In genomic region chr3:181561605-181562031, GRCh38 we compare ENCODE assay signal across 13 cellular contexts.
"Had no signal": no experiment of that assay in that cellular context is flagged by ENCODE, and none has a peak within 500 bp of the region (broad histone marks: within the 10 kb centered on the region; RNA-seq: fewer than 3 reads in every experiment).

No MANE protein-coding gene starts in this region.

- ATAC-seq: activated CD4-positive, alpha-beta T cell treated with anti-CD3 and anti-CD28 coated beads for 36 hours; activated naive CD8-positive, alpha-beta T cell treated with anti-CD3 and anti-CD28 coated beads, Interleukin-2, amount 50 U/mL, for 24 hours; gastrocnemius medialis had no signal

- H3K27ac ChIP-seq: cardiac muscle cell, colonic mucosa, gastrocnemius medialis, left ventricle myocardium inferior, testis, VCaP had no signal

- DNase-seq: activated CD4-positive, alpha-beta T cell treated with anti-CD3 and anti-CD28 coated beads for 36 hours; activated naive CD4-positive, alpha-beta T cell; activated naive CD8-positive, alpha-beta T cell treated with anti-CD3 and anti-CD28 coated beads, Interleukin-2, amount 50 U/mL, for 24 hours; colonic mucosa; effector CD8-positive, alpha-beta T cell; gastrocnemius medialis; left ventricle myocardium inferior; stimulated activated CD4-positive, alpha-beta T cell treated with anti-CD3 and anti-CD28 coated beads, Interleukin-12 subunit alpha, Interleukin-12 subunit beta, amount 100 ng/mL, for 4 hours; stimulated activated naive CD4-positive, alpha-beta T cell; T-helper 9 cell; testis had no signal
